In the genomic region with DNA sequence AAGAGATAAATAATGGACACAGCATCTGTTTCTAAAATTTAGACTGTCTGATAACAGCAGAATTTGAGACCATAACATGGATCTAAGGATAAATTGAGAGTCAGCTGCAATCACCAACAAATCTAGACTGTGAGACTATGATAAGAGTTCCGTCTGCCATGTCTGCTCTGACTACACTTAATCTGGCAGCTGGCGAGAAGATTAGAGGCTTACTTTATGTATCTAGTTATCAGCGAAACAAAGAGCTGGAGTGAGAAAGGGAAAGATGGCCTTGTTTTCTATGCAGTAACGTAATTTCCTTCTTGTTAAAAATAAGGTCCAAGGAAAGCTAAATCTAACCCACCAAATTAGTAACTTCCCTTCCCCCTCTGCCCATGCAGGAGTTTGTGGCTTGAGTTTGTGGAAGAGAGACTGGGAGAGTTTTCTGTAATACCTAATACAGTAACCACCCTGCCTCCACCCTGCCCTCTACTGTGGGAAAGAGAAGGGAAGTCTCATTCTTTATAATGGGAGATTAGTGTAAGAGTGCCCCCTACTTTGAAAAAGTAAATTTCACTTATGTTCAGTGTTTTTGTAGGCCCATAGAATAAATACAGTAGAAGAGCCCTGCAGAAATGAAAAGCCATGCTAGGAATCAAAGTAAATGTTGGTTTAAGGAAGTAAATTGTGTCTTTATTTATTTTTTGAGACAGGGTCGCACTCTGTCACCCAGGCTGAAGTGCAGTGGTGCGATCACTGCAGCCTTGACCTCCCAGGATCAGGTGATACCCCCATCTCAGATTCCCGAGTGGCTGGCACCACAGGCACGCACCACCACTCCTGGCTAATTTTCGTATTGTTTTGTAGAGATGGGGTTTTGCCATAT, we compare ENCODE assay signal across 1 cellular context.
TF ChIP-seq lines count a peak whose summit lies in the region.

No MANE protein-coding gene starts in this region.

TF ChIP-seq in HepG2, 621 proteins besides CTCF, POLR2A, EP300 and RAD21 (continued from another document and continues in another):
- TF ChIP-seq AFF4 (CRISPR knock-in tag; IDR thresholded peaks at IDR 0.05) (peak; percentile 73; the same call in 1 of the 2 replicates), ZMYM3 (CRISPR knock-in tag; IDR thresholded peaks at IDR 0.05) (peak; percentile 43; the same call in 1 of the 2 replicates), POGK (CRISPR knock-in tag; conservative IDR thresholded peaks at IDR 0.05) (no peak), ZKSCAN8 (CRISPR knock-in tag; IDR thresholded peaks at IDR 0.05; ENCODE audit: borderline replicate concordance) (peak; percentile 49; the same call in 1 of the 2 replicates), PAX8 (CRISPR knock-in tag; IDR thresholded peaks at IDR 0.05; ENCODE audit: borderline replicate concordance) (0 out of 2 replicates have a peak, but pooled peaks have one; percentile 38), ZNF451 (CRISPR knock-in tag; IDR thresholded peaks at IDR 0.05) (0 out of 2 replicates have a peak, but pooled peaks have one; percentile 27), KLF11 (CRISPR knock-in tag; IDR thresholded peaks at IDR 0.05) (peak; percentile 16; the same call in 1 of the 2 replicates), ZNF777 (CRISPR knock-in tag; IDR thresholded peaks at IDR 0.05) (no peak), XRCC5 (optimal IDR thresholded peaks at IDR 0.05; ENCODE audit: low read length) (no peak), NR2F2 (IDR thresholded peaks at IDR 0.05; ENCODE audit: borderline replicate concordance, low read depth) (peak; percentile 83), KAT7 (CRISPR knock-in tag; IDR thresholded peaks at IDR 0.05; ENCODE audit: borderline replicate concordance) (no peak), ZEB1 (IDR thresholded peaks at IDR 0.05; ENCODE audit: insufficient replicate concordance, low read depth) (no peak), ZNF556 (CRISPR knock-in tag; IDR thresholded peaks at IDR 0.05; ENCODE audit: borderline replicate concordance) (peak; percentile 72; the same call in 1 of the 2 replicates), ZNF503 (CRISPR knock-in tag; IDR thresholded peaks at IDR 0.05) (peak; percentile 30; the same call in 1 of the 2 replicates), SATB2 (CRISPR knock-in tag; IDR thresholded peaks at IDR 0.05) (no peak), BHLHE40 (IDR thresholded peaks at IDR 0.05; ENCODE audit: low read length) (0 out of 2 replicates have a peak, but pooled peaks have one; percentile 6), SAP130 (CRISPR knock-in tag; IDR thresholded peaks at IDR 0.05; ENCODE audit: low read depth) (peak; percentile 61), JUN (CRISPR knock-in tag; IDR thresholded peaks at IDR 0.05) (peak; percentile 37; the same call in 1 of the 2 replicates), REPIN1 (CRISPR knock-in tag; IDR thresholded peaks at IDR 0.05; ENCODE audit: borderline replicate concordance, low read depth) (peak; percentile 80), RBFOX2 (IDR thresholded peaks at IDR 0.05; ENCODE audit: low read depth, low read length) (peak; percentile 19; the same call in 1 of the 2 replicates), ZNF773 (CRISPR knock-in tag; IDR thresholded peaks at IDR 0.05; ENCODE audit: borderline replicate concordance) (no peak), U2AF2 (IDR thresholded peaks at IDR 0.05; ENCODE audit: low read depth, low read length) (no peak), ZNF761 (CRISPR knock-in tag; conservative IDR thresholded peaks at IDR 0.05) (no peak), CBX2 (IDR thresholded peaks at IDR 0.05; ENCODE audit: low read depth, low read length) (no peak), CBX2 (CRISPR knock-in tag; IDR thresholded peaks at IDR 0.05; ENCODE audit: low read depth) (no peak), ZNF232 (CRISPR knock-in tag; IDR thresholded peaks at IDR 0.05; ENCODE audit: borderline replicate concordance) (no peak), ZNF672 (CRISPR knock-in tag; IDR thresholded peaks at IDR 0.05) (no peak), ZBTB34 (CRISPR knock-in tag; IDR thresholded peaks at IDR 0.05) (peak; percentile 48; the same call in 1 of the 2 replicates), NCOR1 (IDR thresholded peaks at IDR 0.05; ENCODE audit: borderline replicate concordance, low read length) (peak; percentile 42; the same call in 1 of the 2 replicates), PHF21A (CRISPR knock-in tag; IDR thresholded peaks at IDR 0.05) (peak; percentile 85), HNRNPLL (IDR thresholded peaks at IDR 0.05; ENCODE audit: low read depth, low read length, poor library complexity, severe bottlenecking) (no peak), TAF1 (CRISPR knock-in tag; IDR thresholded peaks at IDR 0.05) (no peak)
- TF ChIP-seq, protein P1, sequence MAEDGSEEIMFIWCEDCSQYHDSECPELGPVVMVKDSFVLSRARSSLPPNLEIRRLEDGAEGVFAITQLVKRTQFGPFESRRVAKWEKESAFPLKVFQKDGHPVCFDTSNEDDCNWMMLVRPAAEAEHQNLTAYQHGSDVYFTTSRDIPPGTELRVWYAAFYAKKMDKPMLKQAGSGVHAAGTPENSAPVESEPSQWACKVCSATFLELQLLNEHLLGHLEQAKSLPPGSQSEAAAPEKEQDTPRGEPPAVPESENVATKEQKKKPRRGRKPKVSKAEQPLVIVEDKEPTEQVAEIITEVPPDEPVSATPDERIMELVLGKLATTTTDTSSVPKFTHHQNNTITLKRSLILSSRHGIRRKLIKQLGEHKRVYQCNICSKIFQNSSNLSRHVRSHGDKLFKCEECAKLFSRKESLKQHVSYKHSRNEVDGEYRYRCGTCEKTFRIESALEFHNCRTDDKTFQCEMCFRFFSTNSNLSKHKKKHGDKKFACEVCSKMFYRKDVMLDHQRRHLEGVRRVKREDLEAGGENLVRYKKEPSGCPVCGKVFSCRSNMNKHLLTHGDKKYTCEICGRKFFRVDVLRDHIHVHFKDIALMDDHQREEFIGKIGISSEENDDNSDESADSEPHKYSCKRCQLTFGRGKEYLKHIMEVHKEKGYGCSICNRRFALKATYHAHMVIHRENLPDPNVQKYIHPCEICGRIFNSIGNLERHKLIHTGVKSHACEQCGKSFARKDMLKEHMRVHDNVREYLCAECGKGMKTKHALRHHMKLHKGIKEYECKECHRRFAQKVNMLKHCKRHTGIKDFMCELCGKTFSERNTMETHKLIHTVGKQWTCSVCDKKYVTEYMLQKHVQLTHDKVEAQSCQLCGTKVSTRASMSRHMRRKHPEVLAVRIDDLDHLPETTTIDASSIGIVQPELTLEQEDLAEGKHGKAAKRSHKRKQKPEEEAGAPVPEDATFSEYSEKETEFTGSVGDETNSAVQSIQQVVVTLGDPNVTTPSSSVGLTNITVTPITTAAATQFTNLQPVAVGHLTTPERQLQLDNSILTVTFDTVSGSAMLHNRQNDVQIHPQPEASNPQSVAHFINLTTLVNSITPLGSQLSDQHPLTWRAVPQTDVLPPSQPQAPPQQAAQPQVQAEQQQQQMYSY (CRISPR knock-in tag; IDR thresholded peaks at IDR 0.05): no peak
- TF ChIP-seq, protein P2, sequence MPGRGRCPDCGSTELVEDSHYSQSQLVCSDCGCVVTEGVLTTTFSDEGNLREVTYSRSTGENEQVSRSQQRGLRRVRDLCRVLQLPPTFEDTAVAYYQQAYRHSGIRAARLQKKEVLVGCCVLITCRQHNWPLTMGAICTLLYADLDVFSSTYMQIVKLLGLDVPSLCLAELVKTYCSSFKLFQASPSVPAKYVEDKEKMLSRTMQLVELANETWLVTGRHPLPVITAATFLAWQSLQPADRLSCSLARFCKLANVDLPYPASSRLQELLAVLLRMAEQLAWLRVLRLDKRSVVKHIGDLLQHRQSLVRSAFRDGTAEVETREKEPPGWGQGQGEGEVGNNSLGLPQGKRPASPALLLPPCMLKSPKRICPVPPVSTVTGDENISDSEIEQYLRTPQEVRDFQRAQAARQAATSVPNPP (CRISPR knock-in tag; IDR thresholded peaks at IDR 0.05): no peak
- TF ChIP-seq, protein P3, sequence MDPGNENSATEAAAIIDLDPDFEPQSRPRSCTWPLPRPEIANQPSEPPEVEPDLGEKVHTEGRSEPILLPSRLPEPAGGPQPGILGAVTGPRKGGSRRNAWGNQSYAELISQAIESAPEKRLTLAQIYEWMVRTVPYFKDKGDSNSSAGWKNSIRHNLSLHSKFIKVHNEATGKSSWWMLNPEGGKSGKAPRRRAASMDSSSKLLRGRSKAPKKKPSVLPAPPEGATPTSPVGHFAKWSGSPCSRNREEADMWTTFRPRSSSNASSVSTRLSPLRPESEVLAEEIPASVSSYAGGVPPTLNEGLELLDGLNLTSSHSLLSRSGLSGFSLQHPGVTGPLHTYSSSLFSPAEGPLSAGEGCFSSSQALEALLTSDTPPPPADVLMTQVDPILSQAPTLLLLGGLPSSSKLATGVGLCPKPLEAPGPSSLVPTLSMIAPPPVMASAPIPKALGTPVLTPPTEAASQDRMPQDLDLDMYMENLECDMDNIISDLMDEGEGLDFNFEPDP (CRISPR knock-in tag; conservative IDR thresholded peaks at IDR 0.05): 0 out of 2 replicates have a peak, but pooled peaks have one; percentile 58
- TF ChIP-seq, protein P4, sequence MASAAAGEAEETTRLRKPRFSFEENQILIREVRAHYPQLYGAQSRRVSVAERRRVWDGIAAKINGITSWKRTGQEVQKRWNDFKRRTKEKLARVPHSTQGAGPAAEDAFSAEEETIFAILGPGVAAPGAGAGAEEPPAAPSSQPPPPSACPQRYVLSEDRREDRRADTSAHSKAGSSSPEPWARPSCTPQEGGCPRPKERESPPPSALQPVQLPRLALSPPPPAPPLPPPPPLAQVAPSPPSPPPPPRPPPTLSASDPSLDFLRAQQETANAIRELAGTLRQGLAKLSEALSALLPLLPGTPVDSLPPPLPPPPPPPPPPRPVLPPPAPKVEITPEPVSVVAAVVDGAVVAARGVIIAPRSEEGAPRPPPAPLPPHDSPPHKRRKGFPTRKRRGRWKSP (CRISPR knock-in tag; IDR thresholded peaks at IDR 0.05): 0 out of 2 replicates have a peak, but pooled peaks have one; percentile 40
- TF ChIP-seq, protein P5, sequence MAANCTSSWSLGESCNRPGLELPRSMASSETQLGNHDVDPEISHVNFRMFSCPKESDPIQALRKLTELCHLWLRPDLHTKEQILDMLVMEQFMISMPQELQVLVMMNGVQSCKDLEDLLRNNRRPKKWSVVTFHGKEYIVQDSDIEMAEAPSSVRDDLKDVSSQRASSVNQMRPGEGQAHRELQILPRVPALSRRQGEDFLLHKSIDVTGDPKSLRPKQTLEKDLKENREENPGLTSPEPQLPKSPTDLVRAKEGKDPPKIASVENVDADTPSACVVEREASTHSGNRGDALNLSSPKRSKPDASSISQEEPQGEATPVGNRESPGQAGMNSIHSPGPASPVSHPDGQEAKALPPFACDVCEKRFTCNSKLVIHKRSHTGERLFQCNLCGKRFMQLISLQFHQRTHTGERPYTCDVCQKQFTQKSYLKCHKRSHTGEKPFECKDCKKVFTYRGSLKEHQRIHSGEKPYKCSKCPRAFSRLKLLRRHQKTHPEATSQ (CRISPR knock-in tag; IDR thresholded peaks at IDR 0.05; ENCODE audit: borderline replicate concordance): peak; percentile 46; the same call in 1 of the 2 replicates
